In genomic region chr17:61323696-61324539, GRCh38 we compare ENCODE assay signal across 14 cellular contexts.
DNase-seq lines count a peak whose midpoint lies in the region; ATAC-seq and TF ChIP-seq lines count a peak whose summit lies in the region.
"Had no signal": no experiment of that assay in that cellular context is flagged by ENCODE, and none has a peak within 500 bp of the region (broad histone marks: within the 10 kb centered on the region; RNA-seq: fewer than 3 reads in every experiment).

No MANE protein-coding gene starts in this region.

- peak; percentile 54 for DNase-seq in SK-MEL-5 (ENCODE audit: low read depth, low spot score)
- DNase-seq in fibroblast of mammary gland (ENCODE audit: low read depth): peak; percentile 41
- DNase-seq in upper lobe of right lung: no peak
- no peak for DNase-seq in CD1c-positive myeloid dendritic cell (ENCODE audit: extremely low spot score)
- DNase-seq in CD8-positive, alpha-beta T cell: no peak
- DNase-seq: kidney; NCI-H1930; stimulated activated CD4-positive, alpha-beta T cell treated with anti-CD3 and anti-CD28 coated beads, Interleukin-4, amount 100 ng/mL, for 24 hours; stimulated activated naive CD4-positive, alpha-beta T cell treated with Interleukin-2 at 50 U/mL for 16 hours; SW 1271 had no signal

- in situ Hi-C loops in SK-MEL-5 (cut with HindIII; ENCODE audit: low pct_unique_long_range_greater_than_20kb, low sequenced_read_pairs): no loop called here

- H3K4me3 Mint-ChIP-seq in CD8-positive, alpha-beta T cell: no peak overlapping the region

- H3K27me3 ChIP-seq in mucosa of rectum (ENCODE audit: control insufficient read depth in 2 of 2, insufficient read depth in 2 of 2, low read length in 2 of 2) (peaks cover 6 to 16% of the 10 kb centered on the region in 2 donors), upper lobe of right lung (no peaks in the 10 kb centered on the region)
- no peaks in the 10 kb centered on the region for H3K27me3 ChIP-seq in CD8-positive, alpha-beta T cell (ENCODE audit: insufficient read depth, low read length)
- H3K27me3 ChIP-seq: cardiac muscle cell had no signal

- intact Hi-C loops in upper lobe of right lung (cut with DNase I): no loop called here
- intact Hi-C loops in CD8-positive, alpha-beta T cell (cut with DNase I, micrococcal nuclease): no loop called here

- H3K9me3 ChIP-seq in mucosa of rectum (ENCODE audit: control insufficient read depth in 2 of 2, low read length in 2 of 2) (no peaks in the 10 kb centered on the region), upper lobe of right lung (no peaks in the 10 kb centered on the region)
- no peaks in the 10 kb centered on the region for H3K9me3 ChIP-seq in CD8-positive, alpha-beta T cell (ENCODE audit: low read length)
- H3K9me3 ChIP-seq: HAP-1 had no signal

- H3K27ac Mint-ChIP-seq in CD8-positive, alpha-beta T cell: no peak overlapping the region

- H3K36me3 Mint-ChIP-seq in CD8-positive, alpha-beta T cell: no peaks in the 10 kb centered on the region

- H3K9me3 Mint-ChIP-seq in CD8-positive, alpha-beta T cell: no peaks in the 10 kb centered on the region

- peak overlapping the region; percentile 13 to 20 for H3K27ac ChIP-seq in mucosa of rectum (ENCODE audit: low read depth in 2 of 2, low read length in 2 of 2)
- peak overlapping the region; percentile 24 for H3K27ac ChIP-seq in upper lobe of right lung
- H3K27ac ChIP-seq in CD8-positive, alpha-beta T cell (ENCODE audit: low read depth, low read length): no peak overlapping the region
- H3K27ac ChIP-seq: cardiac muscle cell had no signal

- H3K27me3 Mint-ChIP-seq in CD8-positive, alpha-beta T cell (ENCODE audit: low read depth): no peaks in the 10 kb centered on the region

- no peaks in the 10 kb centered on the region for H3K4me1 Mint-ChIP-seq in CD8-positive, alpha-beta T cell (ENCODE audit: low read depth)

- H3K9ac ChIP-seq in mucosa of rectum (ENCODE audit: low read depth in 1 of 2, low read length in 2 of 2): no peak overlapping the region

- TF ChIP-seq CTCF in fibroblast of mammary gland (conservative IDR thresholded peaks at IDR 0.05; ENCODE audit: control insufficient read depth, insufficient read depth, low read depth, low read length) (no peak), upper lobe of right lung (IDR thresholded peaks at IDR 0.05) (no peak)
- no peak for TF ChIP-seq CTCF in CD8-positive, alpha-beta T cell (IDR thresholded peaks at IDR 0.05)

- H3K4me3 ChIP-seq in fibroblast of mammary gland (ENCODE audit: control insufficient read depth, low read depth, low read length) (no peak overlapping the region), mucosa of rectum (ENCODE audit: low read length in 2 of 2) (no peak overlapping the region), upper lobe of right lung (no peak overlapping the region)
- H3K4me3 ChIP-seq in CD8-positive, alpha-beta T cell (ENCODE audit: low read depth, low read length): no peak overlapping the region
- H3K4me3 ChIP-seq: cardiac muscle cell, HAP-1 had no signal

- ATAC-seq in upper lobe of right lung (no peak), HG03442 (IDR thresholded peaks at IDR 0.05; ENCODE audit: unreplicated experiment) (no peak)
- no peak for ATAC-seq in CD8-positive, alpha-beta T cell

- H3K36me3 ChIP-seq in mucosa of rectum (ENCODE audit: control insufficient read depth in 2 of 2, insufficient read depth in 2 of 2, low read length in 2 of 2) (no peaks in the 10 kb centered on the region), upper lobe of right lung (no peaks in the 10 kb centered on the region)
- no peaks in the 10 kb centered on the region for H3K36me3 ChIP-seq in CD8-positive, alpha-beta T cell (ENCODE audit: insufficient read depth, low read length)
- H3K36me3 ChIP-seq: cardiac muscle cell, HAP-1 had no signal

- POLR2A ChIA-PET in CD8-positive, alpha-beta T cell (lab: Charles Lee): no interaction called here

- no peaks in the 10 kb centered on the region for H3K4me1 ChIP-seq in mucosa of rectum (ENCODE audit: control insufficient read depth in 2 of 2, insufficient read depth in 2 of 2, low read length in 2 of 2)
- peaks cover 17% of the 10 kb centered on the region for H3K4me1 ChIP-seq in upper lobe of right lung
- H3K4me1 ChIP-seq in CD8-positive, alpha-beta T cell (ENCODE audit: insufficient read depth, low read length): no peaks in the 10 kb centered on the region

- CTCF ChIA-PET in CD8-positive, alpha-beta T cell (lab: Charles Lee): interaction anchor here (0.6 kb wide), 1 partner anchor 98 kb away, joined by 3 read pairs; no protein-coding TSS in a partner anchor

Comparison
In these comparisons a context has a peak if more than half of its experiments do, and no peak if none do; other contexts are left out.
1. DNase-seq: peak in SK-MEL-5 (single experiment) and fibroblast of mammary gland (single experiment); none in upper lobe of right lung (single experiment), CD1c-positive myeloid dendritic cell (single experiment) and CD8-positive, alpha-beta T cell (0 of 7).